Comparison of ENCODE assay signal across 19 cellular contexts in genomic region chr2:201978988-201979387, GRCh38. TPM values are rescaled to one million over a fixed set of nuclear protein-coding genes. Genes with fewer than 3 reads are reported as not detected.
DNase-seq lines count a peak whose midpoint lies in the region; FAIRE-seq and TF ChIP-seq lines count a peak whose summit lies in the region.
"Had no signal": no experiment of that assay in that cellular context is flagged by ENCODE, and none has a peak within 500 bp of the region (broad histone marks: within the 10 kb centered on the region; RNA-seq: fewer than 3 reads in every experiment).

No MANE protein-coding gene starts in this region.

- H3K9me3 ChIP-seq in sigmoid colon, result no peaks in the 10 kb centered on the region
- H3K9me3 ChIP-seq: adrenal gland, right lobe of liver had no signal

- no peak for TF ChIP-seq POLR2A in sigmoid colon (IDR thresholded peaks at IDR 0.05)

- TF ChIP-seq EP300 in sigmoid colon (IDR thresholded peaks at IDR 0.05), result no peak

- TF ChIP-seq CTCF in bronchial epithelial cell (IDR thresholded peaks at IDR 0.05; ENCODE audit: insufficient read depth, low read length, severe bottlenecking) (no peak), sigmoid colon (IDR thresholded peaks at IDR 0.05) (no peak)

- H3K36me3 ChIP-seq in bronchial epithelial cell (ENCODE audit: control insufficient read depth, insufficient read depth, low read length) (no peaks in the 10 kb centered on the region), sigmoid colon (no peaks in the 10 kb centered on the region)
- H3K36me3 ChIP-seq: adrenal gland, right lobe of liver had no signal

- intact Hi-C loops in sigmoid colon (cut with DNase I), result no loop called here

- no peaks in the 10 kb centered on the region for H3K4me1 ChIP-seq in sigmoid colon
- H3K4me1 ChIP-seq: adrenal gland, parathyroid adenoma, right lobe of liver had no signal

- H3K4me3 ChIP-seq in bronchial epithelial cell (ENCODE audit: low read depth, low read length) (no peak overlapping the region), sigmoid colon (no peak overlapping the region)
- H3K4me3 ChIP-seq: adrenal gland, coronary artery, right lobe of liver had no signal

- FAIRE-seq in bronchial epithelial cell (lab: Jason Lieb, UNC), result peak; percentile 52
- FAIRE-seq: A204.1 had no signal

- 31 to 62% methylated on average over 4 of the region's 4 CpGs for WGBS in sigmoid colon, 2 donors

- DNase-seq in NCI-H748 (lab: John Stamatoyannopoulos, UW; ENCODE audit: unreplicated experiment) (peak; percentile 40), NCI-H748 treated with DMSO at 0.1 percent for 48 hours (lab: John Stamatoyannopoulos, UW) (no peak), NCI-H2171 treated with DMSO at 0.1 percent for 48 hours (lab: John Stamatoyannopoulos, UW) (peak; percentile 80), bronchial epithelial cell (ENCODE audit: low read depth) (no peak), sigmoid colon (peak; percentile 25), mesenteric fat pad (ENCODE audit: low spot score) (no peak)
- no peak for DNase-seq in activated T-cell treated with anti-CD3 and anti-CD28 coated beads, Interleukin-2, amount 50 U/mL, for 1 hour
- DNase-seq in activated CD4-positive, alpha-beta T cell treated with anti-CD3 and anti-CD28 coated beads, Interleukin-2, amount 50 U/mL, for 1 hour, result no peak
- DNase-seq: activated CD4-positive, alpha-beta memory T cell treated with anti-CD3 and anti-CD28 coated beads for 36 hours; adrenal gland; kidney glomerular epithelial cell; mesendoderm; NCI-H1417 treated with DMSO at 0.1 percent for 48 hours; right lobe of liver; RPMI8226; stimulated activated CD8-positive, alpha-beta memory T cell treated with anti-CD3 and anti-CD28 coated beads, Interleukin-4, amount 100 ng/mL, for 48 hours had no signal

- no peaks in the 10 kb centered on the region for H3K27me3 ChIP-seq in bronchial epithelial cell (ENCODE audit: control insufficient read depth, insufficient read depth, low read length)
- no peaks in the 10 kb centered on the region for H3K27me3 ChIP-seq in sigmoid colon
- H3K27me3 ChIP-seq: adrenal gland, right lobe of liver had no signal

- H3K27ac ChIP-seq in sigmoid colon, result no peak overlapping the region
- H3K27ac ChIP-seq: adrenal gland, coronary artery, parathyroid adenoma, right lobe of liver had no signal

RNA-seq across cellular contexts. Expression of gene FZD7, which starts 54.7 kb away (rescaled TPM):
- total RNA-seq in bronchial epithelial cell (1.8 and 2.3 TPM in 2 replicates), sigmoid colon (10 to 100 TPM; 37.9 to 51.2 (median 48.1) TPM), mesenteric fat pad (7.8 TPM)
- 1 to 10 TPM in 2 of 3 donors, under 1 TPM in 1; 0.23 to 9.4 (median 2.4) TPM for polyA plus RNA-seq in sigmoid colon

Comparison
In these comparisons a context has a peak if more than half of its experiments do, and no peak if none do; other contexts are left out.
1. DNase-seq: peak in NCI-H748 (single experiment), NCI-H2171 treated with DMSO at 0.1 percent for 48 hours (single experiment) and sigmoid colon (single experiment); none in NCI-H748 treated with DMSO at 0.1 percent for 48 hours (single experiment), bronchial epithelial cell (single experiment), activated T-cell treated with anti-CD3 and anti-CD28 coated beads, Interleukin-2, amount 50 U/mL, for 1 hour (single experiment), activated CD4-positive, alpha-beta T cell treated with anti-CD3 and anti-CD28 coated beads, Interleukin-2, amount 50 U/mL, for 1 hour (single experiment) and mesenteric fat pad (single experiment).